23 cellular contexts compared by ENCODE assay signal in the genomic region with DNA sequence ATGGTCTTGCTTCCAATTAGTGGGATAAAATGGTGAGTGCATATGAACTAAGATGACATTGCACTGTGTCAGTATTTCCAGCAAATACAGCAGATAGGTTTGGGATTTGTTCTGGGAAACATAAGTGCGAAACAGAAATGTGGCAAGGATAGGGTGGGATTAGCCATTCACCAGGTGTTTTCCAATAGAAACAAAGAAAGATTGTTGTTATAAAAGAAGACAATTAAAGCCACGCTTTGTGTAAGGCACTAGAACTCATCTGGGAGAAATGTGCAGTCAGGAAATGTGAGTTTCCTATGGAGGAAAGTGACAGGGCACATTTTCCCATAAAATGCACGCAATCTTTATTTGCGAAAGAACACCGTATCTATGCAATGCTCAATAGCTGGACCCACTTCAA.
DNase-seq lines count a peak whose midpoint lies in the region; TF ChIP-seq lines count a peak whose summit lies in the region.
"Had no signal": no experiment of that assay in that cellular context is flagged by ENCODE, and none has a peak within 500 bp of the region (broad histone marks: within the 10 kb centered on the region; RNA-seq: fewer than 3 reads in every experiment).

No MANE protein-coding gene starts in this region.

- H3K4me1 ChIP-seq in MM.1S (ENCODE audit: low read length): peaks cover 21% of the 10 kb centered on the region
- H3K4me1 ChIP-seq: BE2C had no signal

- no peaks in the 10 kb centered on the region for H3K9me3 ChIP-seq in MM.1S (replicated peaks; ENCODE audit: insufficient read depth, low read length)
- H3K9me3 ChIP-seq: BE2C, BLaER1 had no signal

- H3K4me3 ChIP-seq in MM.1S (ENCODE audit: low read length): no peak overlapping the region
- H3K4me3 ChIP-seq: BLaER1, GM12878 had no signal

- H3K27me3 ChIP-seq in MM.1S (replicated peaks; ENCODE audit: insufficient read depth, low read length): peaks cover 35% of the 10 kb centered on the region
- H3K27me3 ChIP-seq: BE2C, BLaER1 had no signal

- H3K36me3 ChIP-seq in MM.1S (replicated peaks; ENCODE audit: insufficient read depth, low read length): no peaks in the 10 kb centered on the region
- H3K36me3 ChIP-seq: BE2C, BLaER1 had no signal

- DNase-seq in dermis microvascular lymphatic vessel endothelial cell (ENCODE audit: low read depth in 2 of 2) (peak; percentile 81), glomerular endothelial cell (ENCODE audit: extremely low read depth, low read depth, low spot score) (peak; percentile 42), pulmonary artery endothelial cell (ENCODE audit: low read depth, low spot score) (peak; percentile 1), MM.1S (no peak), foreskin melanocyte (no peak), ureter (ENCODE audit: low spot score) (no peak)
- DNase-seq: 8988T; ACHN; BE2C; C1 segment of cervical spinal cord; CD4-positive, alpha-beta memory T cell; CD4-positive, CD25-positive, alpha-beta regulatory T cell; CD8-positive, alpha-beta memory T cell; COR-L47; DMS 273 treated with DMSO at 0.1 percent for 48 hours; DMS153; DMS53; DMS79; DND-41; EL; GDM1 had no signal

- no peaks in the 10 kb centered on the region for H3K79me2 ChIP-seq in MM.1S (ENCODE audit: low read length)

- no peak overlapping the region for H3K27ac ChIP-seq in MM.1S (ENCODE audit: low read length)
- H3K27ac ChIP-seq: BLaER1 had no signal

- H3K9ac ChIP-seq in MM.1S (ENCODE audit: low read length): no peak overlapping the region
- H3K9ac ChIP-seq: BLaER1 had no signal

- H4K20me1 ChIP-seq in MM.1S (ENCODE audit: insufficient read depth, low read length): no peaks in the 10 kb centered on the region; the same call in 1 of the 2 replicates
- H4K20me1 ChIP-seq: BLaER1 had no signal

- H3K9me2 ChIP-seq in MM.1S (replicated peaks; ENCODE audit: insufficient read depth, low read length): no peaks in the 10 kb centered on the region

- TF ChIP-seq CTCF in MM.1S (IDR thresholded peaks at IDR 0.05; ENCODE audit: low read length): no peak

- no peak overlapping the region for H2AFZ ChIP-seq in MM.1S (ENCODE audit: low read length)

- H3K4me2 ChIP-seq in MM.1S (ENCODE audit: low read depth, low read length): no peak overlapping the region
- H3K4me2 ChIP-seq: BLaER1 had no signal

- H3F3A ChIP-seq in MM.1S (ENCODE audit: insufficient read depth, low read length): peaks cover 18% of the 10 kb centered on the region

Comparison
In these comparisons a context has a peak if more than half of its experiments do, and no peak if none do; other contexts are left out.
1. DNase-seq: peak in dermis microvascular lymphatic vessel endothelial cell (2 of 2), glomerular endothelial cell (single experiment) and pulmonary artery endothelial cell (single experiment); none in MM.1S (single experiment), foreskin melanocyte (single experiment) and ureter (single experiment).